ENCODE assay signal across 10 cellular contexts in the genomic region with DNA sequence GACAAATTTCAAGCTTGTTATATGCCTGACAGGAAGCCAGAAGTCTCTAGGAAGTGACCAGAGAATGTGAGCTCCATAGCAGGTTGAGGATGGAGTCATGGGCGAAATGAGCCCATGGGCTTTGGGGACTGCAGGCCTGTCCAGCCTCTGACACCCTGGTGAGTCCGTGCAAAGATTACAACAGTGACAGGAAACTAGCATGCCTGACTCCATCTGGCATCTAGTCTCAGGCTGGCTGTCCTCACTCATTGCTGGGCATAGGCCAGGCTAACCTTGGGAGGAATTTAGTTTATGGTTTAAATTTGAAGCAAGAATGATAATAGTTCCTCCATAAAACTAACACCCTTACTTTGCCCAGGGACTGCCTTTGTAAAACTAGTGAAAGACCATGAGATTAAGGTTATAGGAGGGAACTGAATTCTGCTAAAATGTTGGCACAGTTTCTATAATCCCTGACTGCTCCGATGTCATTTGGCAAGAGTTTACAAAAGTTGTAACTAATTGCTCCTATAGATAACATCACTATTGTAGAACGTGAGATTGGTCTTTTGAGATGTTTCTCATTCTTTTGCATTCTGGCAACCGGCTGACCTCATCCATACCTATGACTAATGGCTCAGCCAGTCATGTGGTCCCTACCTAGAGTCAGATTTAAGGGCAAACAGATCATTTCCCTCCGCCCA. TPM values are rescaled to one million over a fixed set of nuclear protein-coding genes. Genes with fewer than 3 reads are reported as not detected.
A peak's percentile ranks its signal among the peaks of the same experiment; 100 is the strongest.
DNase-seq lines count a peak whose midpoint lies in the region; ATAC-seq, FAIRE-seq and TF ChIP-seq lines count a peak whose summit lies in the region.
"Not testable (repeated sequence)": the region's sequence is repeated elsewhere in the genome, so short reads cannot be mapped to it uniquely, and the experiment has no call there.
"Had no signal": no experiment of that assay in that cellular context is flagged by ENCODE, and none has a peak within 500 bp of the region (broad histone marks: within the 10 kb centered on the region; RNA-seq: fewer than 3 reads in every experiment).

No MANE protein-coding gene starts in this region.

- not testable (repeated sequence) for BruUV-seq in IMR-90 (replicated peaks; lab: Mats Ljungman, UMichigan)

- ATAC-seq in IMR-90 (ENCODE audit: low read depth), result peak; percentile 56

- H3K14ac ChIP-seq in IMR-90 (replicated peaks; ENCODE audit: low read depth, low read length), result peak overlapping the region; percentile 77

- not testable (repeated sequence) for H3K36me3 ChIP-seq in IMR-90 (ENCODE audit: control insufficient read depth, insufficient read depth, low read length); keratinocyte (ENCODE audit: control insufficient read depth in 2 of 2, extremely low read depth in 1 of 2, insufficient read depth in 2 of 2, low read length in 2 of 2); skeletal muscle satellite cell (ENCODE audit: insufficient read depth, low read length)

- peak overlapping the region; percentile 99 for H2BK5ac ChIP-seq in IMR-90 (ENCODE audit: low read depth, low read length, poor library complexity, severe bottlenecking)

- H4K91ac ChIP-seq in IMR-90 (ENCODE audit: insufficient read depth, low read depth, low read length), result peak overlapping the region; percentile 97

- H3K4ac ChIP-seq in IMR-90 (ENCODE audit: low read depth, low read length), result peak overlapping the region; percentile 99

- peak; percentile 90 for DNase-seq in AG04450 (ENCODE audit: low read depth, low spot score)
- DNase-seq in IMR-90, result peak; percentile 97
- peak; percentile 95 for DNase-seq in SW480 (ENCODE audit: low spot score)
- peak; percentile 69 for DNase-seq in astrocyte of the spinal cord (ENCODE audit: low read depth, low spot score)
- DNase-seq in epithelial cell of proximal tubule (ENCODE audit: low read depth), result peak; percentile 86
- not testable (repeated sequence) for DNase-seq in keratinocyte (ENCODE audit: low read depth, low spot score)

- peak overlapping the region; percentile 96 for H3K27ac ChIP-seq in AG04450 (ENCODE audit: low read depth, low read length)
- peak overlapping the region; percentile 87 for H3K27ac ChIP-seq in IMR-90 (ENCODE audit: insufficient read depth, low read length)
- H3K27ac ChIP-seq in keratinocyte (ENCODE audit: control insufficient read depth, insufficient read depth, low read length), result peak overlapping the region; percentile 58

- TF ChIP-seq POLR2A in IMR-90 (IDR thresholded peaks at IDR 0.05; ENCODE audit: low read depth, low read length), result not testable (repeated sequence)

- TF ChIP-seq RAD21 in IMR-90 (IDR thresholded peaks at IDR 0.05; ENCODE audit: low read length), result not testable (repeated sequence)

- H3K4me2 ChIP-seq in IMR-90 (ENCODE audit: low read depth, low read length), result not testable (repeated sequence)
- peak overlapping the region; percentile 45 for H3K4me2 ChIP-seq in keratinocyte (ENCODE audit: control insufficient read depth, extremely low read depth, insufficient read depth, low read depth, low read length)
- H3K4me2 ChIP-seq in skeletal muscle satellite cell (ENCODE audit: low read length), result peak overlapping the region; percentile 70

- H3K9me3 ChIP-seq in AG04450 (ENCODE audit: control insufficient read depth, insufficient read depth, low read length); IMR-90 (ENCODE audit: control insufficient read depth, insufficient read depth, low read length); keratinocyte (ENCODE audit: control insufficient read depth, low read depth, low read length); skeletal muscle satellite cell (replicated peaks; ENCODE audit: low read length): not testable (repeated sequence)

- dilution Hi-C loops in IMR-90 (cut with HindIII; ENCODE audit: low sequenced_read_pairs, unreplicated experiment); keratinocyte (cut with MboI; ENCODE audit: extremely low pct_ligation_motif_present, low sequenced_read_pairs): not testable (repeated sequence)

- POLR2A ChIA-PET in AG04450 (lab: Yijun Ruan, JAX); IMR-90 (lab: Charles Lee; ENCODE audit: unreplicated experiment): not testable (repeated sequence)

- H3K18ac ChIP-seq in IMR-90 (ENCODE audit: low read depth, low read length), result peak overlapping the region; percentile 79

- in situ Hi-C loops in IMR-90 (cut with MboI; ENCODE audit: low sequenced_read_pairs); astrocyte of the spinal cord (cut with HindIII; ENCODE audit: low sequenced_read_pairs): not testable (repeated sequence)

- not testable (repeated sequence) for H3K4me3 ChIP-seq in AG04450 (ENCODE audit: low read depth, low read length); IMR-90 (ENCODE audit: insufficient read depth, low read depth, low read length); astrocyte of the spinal cord (ENCODE audit: low read depth, low read length); epithelial cell of proximal tubule (ENCODE audit: low read depth, low read length); keratinocyte (ENCODE audit: control insufficient read depth in 2 of 3, extremely low read depth in 1 of 3, insufficient read depth in 2 of 3, low read depth in 1 of 3, low read length in 3 of 3)
- H3K4me3 ChIP-seq in skeletal muscle satellite cell (ENCODE audit: low read length), result peak overlapping the region; percentile 27

- CTCF ChIA-PET in AG04450 (lab: Charles Lee); IMR-90 (lab: Yijun Ruan, JAX): not testable (repeated sequence)

- H3K4me1 ChIP-seq in IMR-90 (ENCODE audit: control insufficient read depth, insufficient read depth, low read length) (peaks cover 20% of the 10 kb centered on the region), keratinocyte (ENCODE audit: control insufficient read depth, extremely low read depth, insufficient read depth, low read length) (peaks cover 17% of the 10 kb centered on the region), skeletal muscle satellite cell (ENCODE audit: control insufficient read depth, insufficient read depth, low read length) (peaks cover 36% of the 10 kb centered on the region)

- H3K9ac ChIP-seq in IMR-90 (ENCODE audit: low read depth, low read length), result peak overlapping the region; percentile 20; the same call in 1 of the 2 replicates
- H3K9ac ChIP-seq in keratinocyte (ENCODE audit: control insufficient read depth, extremely low read depth, insufficient read depth, low read length), result not testable (repeated sequence)
- H3K9ac ChIP-seq in skeletal muscle satellite cell (ENCODE audit: low read depth, low read length), result peak overlapping the region; percentile 57

- H4K20me1 ChIP-seq in IMR-90 (ENCODE audit: insufficient read depth, low read length); keratinocyte (ENCODE audit: control insufficient read depth, extremely low read depth, insufficient read depth, low read length): not testable (repeated sequence)

- H2BK15ac ChIP-seq in IMR-90 (ENCODE audit: low read depth, low read length), result peak overlapping the region; percentile 99

- H3K23ac ChIP-seq in IMR-90 (ENCODE audit: low read depth, low read length), result peak overlapping the region; percentile 79

- H3K79me1 ChIP-seq in IMR-90 (ENCODE audit: low read depth in 1 of 2, low read length in 2 of 2), result not testable (repeated sequence)

- peak; percentile 100 for FAIRE-seq in G401.6 (lab: Jason Lieb, UNC)
- peak; percentile 60 for FAIRE-seq in keratinocyte (lab: Jason Lieb, UNC)

- H2AK5ac ChIP-seq in IMR-90 (ENCODE audit: low read depth, low read length), result peak overlapping the region; percentile 91

- H3K56ac ChIP-seq in IMR-90 (ENCODE audit: extremely low read depth, insufficient read depth, low read length), result peak overlapping the region; percentile 88

- H2AFZ ChIP-seq in IMR-90 (replicated peaks; ENCODE audit: low read length, poor library complexity); keratinocyte (ENCODE audit: control insufficient read depth, low read length): not testable (repeated sequence)

- peaks cover 14% of the 10 kb centered on the region for H3K9me1 ChIP-seq in IMR-90 (ENCODE audit: insufficient read depth, low read length)
- H3K9me1 ChIP-seq in keratinocyte (ENCODE audit: control insufficient read depth, extremely low read depth, insufficient read depth, low read length), result not testable (repeated sequence)

- peak overlapping the region; percentile 98 for H2BK20ac ChIP-seq in IMR-90 (ENCODE audit: low read depth, low read length)

- H4K5ac ChIP-seq in IMR-90 (ENCODE audit: low read depth, low read length), result peak overlapping the region; percentile 75

- not testable (repeated sequence) for TF ChIP-seq CTCF in AG04450 (IDR thresholded peaks at IDR 0.05; ENCODE audit: low read depth, low read length); IMR-90 (conservative IDR thresholded peaks at IDR 0.05; ENCODE audit: low read depth, low read length); astrocyte of the spinal cord (IDR thresholded peaks at IDR 0.05; ENCODE audit: low read depth, low read length); epithelial cell of proximal tubule (conservative IDR thresholded peaks at IDR 0.05; ENCODE audit: low read depth, low read length); keratinocyte (optimal IDR thresholded peaks at IDR 0.05 in 1 of 3, IDR thresholded peaks at IDR 0.05 in 1 of 3, conservative IDR thresholded peaks at IDR 0.05 in 1 of 3; ENCODE audit: extremely low read depth in 1 of 3, insufficient read depth in 2 of 3, low read length in 3 of 3)

- H4K8ac ChIP-seq in IMR-90 (ENCODE audit: low read depth in 2 of 2, low read length in 2 of 2), result peak overlapping the region; percentile 91 to 93

- WGBS in IMR-90 (ENCODE audit: extremely low coverage in 2 of 2, insufficient read length in 1 of 2), 2 experiments, result no CpG with 5 or more reads among the region's 6 CpGs

- intact Hi-C loops in IMR-90 (cut with micrococcal nuclease), result loop anchor here (2.0 kb wide), 1 partner anchor 16 kb away; no protein-coding TSS in a partner anchor

- H2BK120ac ChIP-seq in IMR-90 (ENCODE audit: low read depth, low read length), result peak overlapping the region; percentile 98

- H3K27me3 ChIP-seq in AG04450 (ENCODE audit: control insufficient read depth, insufficient read depth, low read length); IMR-90 (ENCODE audit: control insufficient read depth, insufficient read depth, low read length); keratinocyte (ENCODE audit: control insufficient read depth, extremely low read depth, insufficient read depth, low read length); skeletal muscle satellite cell (ENCODE audit: control insufficient read depth, insufficient read depth, low read length): not testable (repeated sequence)

- not testable (repeated sequence) for H2AK9ac ChIP-seq in IMR-90 (replicated peaks; ENCODE audit: low read depth, low read length, poor library complexity)

- H3K79me2 ChIP-seq in keratinocyte (ENCODE audit: control insufficient read depth, insufficient read depth, low read length), result not testable (repeated sequence)

RNA-seq across cellular contexts. Expression of a gene that starts 4.4 kb away (rescaled TPM):
- polyA plus RNA-seq in AG04450 (2011; rRNA removed), result 0.05 and 0.17 TPM in 2 replicates
- 0.17 TPM in 1 of 2 replicates, not detected in the other for polyA minus RNA-seq in AG04450 (2011; rRNA and poly(A)+ RNA removed)
- 0.18 TPM in 1 of 2 replicates, not detected in the other for total RNA-seq in IMR-90 (2012; rRNA removed)
- polyA plus RNA-seq in IMR-90 (2012; rRNA removed), result 0.10 TPM in 1 of 2 replicates, not detected in the other
- 0.04 TPM in 1 of 2 replicates, not detected in the other for polyA plus RNA-seq in IMR-90 (2012; cell fraction: cytosol; rRNA removed)
- 0.04 and 0.13 TPM in 2 replicates for polyA plus RNA-seq in IMR-90 (2012; cell fraction: nucleus; rRNA removed; ENCODE audit: low replicate concordance)
- 0.07 and 1.2 TPM in 2 replicates for total RNA-seq in epithelial cell of proximal tubule
- not detected in 3 replicates for polyA plus RNA-seq in keratinocyte
- polyA plus RNA-seq in keratinocyte (2011; ENCODE audit: low read depth), result not detected
- not detected in 2 replicates for polyA plus RNA-seq in keratinocyte (2011; cell fraction: cytosol; rRNA removed)
- 0.04 TPM in 1 of 2 replicates, not detected in the other for polyA plus RNA-seq in keratinocyte (2011; cell fraction: nucleus; rRNA removed)
- 0.59 TPM in 1 of 2 replicates, not detected in the other for polyA plus RNA-seq in keratinocyte (2012; ENCODE audit: low replicate concordance)
- not detected in 3 replicates for polyA minus RNA-seq in keratinocyte
- polyA minus RNA-seq in keratinocyte (2011; cell fraction: cytosol; rRNA and poly(A)+ RNA removed), result not detected
- polyA minus RNA-seq in keratinocyte (2011; cell fraction: nucleus; rRNA and poly(A)+ RNA removed), result not detected in 2 replicates
- total RNA-seq in skeletal muscle satellite cell (2012; rRNA removed), result not detected in 2 replicates
- total RNA-seq: mononuclear cell, T-cell had no signal

RNA-seq across cellular contexts. Expression of a gene that starts 20.8 kb away (rescaled TPM):
- 0.14 and 0.15 TPM in 2 replicates for polyA plus RNA-seq in AG04450 (2011; rRNA removed)
- polyA minus RNA-seq in AG04450 (2011; rRNA and poly(A)+ RNA removed), result not detected in 2 replicates
- total RNA-seq in IMR-90 (2012; rRNA removed), result not detected in 2 replicates
- 0.03 and 0.10 TPM in 2 replicates for polyA plus RNA-seq in IMR-90 (2012; rRNA removed)
- polyA plus RNA-seq in IMR-90 (2012; cell fraction: cytosol; rRNA removed), result 0.03 TPM in 1 of 2 replicates, not detected in the other
- not detected in 2 replicates for polyA plus RNA-seq in IMR-90 (2012; cell fraction: nucleus; rRNA removed; ENCODE audit: low replicate concordance)
- 0.07 TPM in 1 of 2 replicates, not detected in the other for total RNA-seq in epithelial cell of proximal tubule
- polyA plus RNA-seq in keratinocyte, result not detected in 3 replicates
- 0.20 TPM for polyA plus RNA-seq in keratinocyte (2011; ENCODE audit: low read depth)
- polyA plus RNA-seq in keratinocyte (2011; cell fraction: cytosol; rRNA removed), result not detected in 2 replicates
- polyA plus RNA-seq in keratinocyte (2011; cell fraction: nucleus; rRNA removed), result not detected in 2 replicates
- polyA plus RNA-seq in keratinocyte (2012; ENCODE audit: low replicate concordance), result 0.78 TPM in 1 of 2 replicates, not detected in the other
- polyA minus RNA-seq in keratinocyte, result not detected in 3 replicates
- polyA minus RNA-seq in keratinocyte (2011; cell fraction: cytosol; rRNA and poly(A)+ RNA removed), result not detected
- polyA minus RNA-seq in keratinocyte (2011; cell fraction: nucleus; rRNA and poly(A)+ RNA removed), result not detected in 2 replicates
- total RNA-seq in skeletal muscle satellite cell (2012; rRNA removed), result not detected in 2 replicates
- total RNA-seq: T-cell had no signal
